Comparison of ENCODE assay signal across 9 cellular contexts in the genomic region with DNA sequence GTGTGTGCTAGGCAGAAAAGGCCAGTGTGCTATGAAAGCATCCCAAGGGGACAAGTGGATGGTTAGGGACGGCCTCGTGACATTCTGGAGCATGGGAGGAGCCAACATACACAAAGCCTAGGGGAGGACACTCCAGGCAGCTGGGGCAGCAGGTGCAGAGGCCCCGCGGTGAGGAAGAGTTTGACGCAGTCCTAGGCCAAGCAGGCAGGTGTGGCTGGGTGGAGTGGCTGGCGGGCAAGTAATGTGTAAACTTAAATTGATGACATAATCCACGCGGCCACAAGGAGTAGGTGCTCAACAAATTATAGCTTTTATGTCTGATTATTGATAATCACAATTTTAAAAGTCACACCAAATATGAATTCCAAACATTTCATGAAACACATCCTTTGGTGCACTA.
DNase-seq lines count a peak whose midpoint lies in the region; ATAC-seq and TF ChIP-seq lines count a peak whose summit lies in the region.
"Had no signal": no experiment of that assay in that cellular context is flagged by ENCODE, and none has a peak within 500 bp of the region (broad histone marks: within the 10 kb centered on the region; RNA-seq: fewer than 3 reads in every experiment).

No MANE protein-coding gene starts in this region.

- ATAC-seq in left lobe of liver (no peak), GM21528 (IDR thresholded peaks at IDR 0.05; ENCODE audit: low FRiP score, unreplicated experiment) (no peak)
- no peak for ATAC-seq in activated naive CD4-positive, alpha-beta T cell treated with anti-CD3 and anti-CD28 coated beads, Interleukin-2, amount 50 U/mL, for 72 hours
- ATAC-seq: stimulated activated effector memory CD8-positive, alpha-beta T cell treated with anti-CD3 and anti-CD28 coated beads, Interleukin-12 subunit alpha, Interleukin-12 subunit beta, amount 100 ng/mL, for 72 hours had no signal

- no peak for TF ChIP-seq POLR2A in erythroblast (IDR thresholded peaks at IDR 0.05; ENCODE audit: low read length)

- H3K27ac Mint-ChIP-seq in activated naive CD4-positive, alpha-beta T cell treated with anti-CD3 and anti-CD28 coated beads, Interleukin-2, amount 50 U/mL, for 72 hours, result no peak overlapping the region
- H3K27ac Mint-ChIP-seq: stimulated activated effector memory CD8-positive, alpha-beta T cell treated with anti-CD3 and anti-CD28 coated beads, Interleukin-12 subunit alpha, Interleukin-12 subunit beta, amount 100 ng/mL, for 72 hours had no signal

- no peaks in the 10 kb centered on the region for H3K36me3 Mint-ChIP-seq in activated naive CD4-positive, alpha-beta T cell treated with anti-CD3 and anti-CD28 coated beads, Interleukin-2, amount 50 U/mL, for 72 hours
- H3K36me3 Mint-ChIP-seq: stimulated activated effector memory CD8-positive, alpha-beta T cell treated with anti-CD3 and anti-CD28 coated beads, Interleukin-12 subunit alpha, Interleukin-12 subunit beta, amount 100 ng/mL, for 72 hours had no signal

- DNase-seq in DMS153 (lab: John Stamatoyannopoulos, UW), result peak; percentile 87
- peak; percentile 95 for DNase-seq in NCI-H1436 (lab: John Stamatoyannopoulos, UW)
- DNase-seq in NCI-H69 (lab: John Stamatoyannopoulos, UW), result peak; percentile 99
- peak; percentile 19 for DNase-seq in left lobe of liver (ENCODE audit: low spot score)
- DNase-seq in D341Med (ENCODE audit: low spot score), result no peak
- no peak for DNase-seq in erythroblast (lab: John Stamatoyannopoulos, UW)
- no peak for DNase-seq in activated naive CD4-positive, alpha-beta T cell treated with anti-CD3 and anti-CD28 coated beads, Interleukin-2, amount 50 U/mL, for 72 hours (ENCODE audit: low spot score in 2 of 2)

- no peaks in the 10 kb centered on the region for H3K9me3 Mint-ChIP-seq in activated naive CD4-positive, alpha-beta T cell treated with anti-CD3 and anti-CD28 coated beads, Interleukin-2, amount 50 U/mL, for 72 hours
- H3K9me3 Mint-ChIP-seq: stimulated activated effector memory CD8-positive, alpha-beta T cell treated with anti-CD3 and anti-CD28 coated beads, Interleukin-12 subunit alpha, Interleukin-12 subunit beta, amount 100 ng/mL, for 72 hours had no signal

Comparison
In these comparisons a context has a peak if more than half of its experiments do, and no peak if none do; other contexts are left out.
1. DNase-seq: peak in DMS153 (single experiment), NCI-H1436 (single experiment), NCI-H69 (single experiment) and left lobe of liver (single experiment); none in D341Med (single experiment), erythroblast (0 of 2) and activated naive CD4-positive, alpha-beta T cell treated with anti-CD3 and anti-CD28 coated beads, Interleukin-2, amount 50 U/mL, for 72 hours (0 of 2).